ENCODE assay signal across 8 cellular contexts in genomic region chr12:51025182-51025747, GRCh38. TPM values are rescaled to one million over a fixed set of nuclear protein-coding genes. Genes with fewer than 3 reads are reported as not detected.
A peak's percentile ranks its signal among the peaks of the same experiment; 100 is the strongest.
DNase-seq lines count a peak whose midpoint lies in the region; ATAC-seq and TF ChIP-seq lines count a peak whose summit lies in the region.

No MANE protein-coding gene starts in this region.

- TF ChIP-seq CTCF in Caco-2 (IDR thresholded peaks at IDR 0.05; ENCODE audit: insufficient read depth in 1 of 2, low read depth in 1 of 2, low read length in 1 of 2, severe bottlenecking in 1 of 2, unreplicated experiment in 1 of 2), result no peak
- no peak for TF ChIP-seq CTCF in neural crest cell (conservative IDR thresholded peaks at IDR 0.05)

- H3K4me1 Mint-ChIP-seq in Caco-2 (ENCODE audit: low read depth, unreplicated experiment) (peaks cover 37% of the 10 kb centered on the region), neural crest cell (peaks cover 82% of the 10 kb centered on the region)

- H3K9me3 Mint-ChIP-seq in Caco-2 (ENCODE audit: unreplicated experiment) (no peaks in the 10 kb centered on the region), neural crest cell (no peaks in the 10 kb centered on the region)

- ATAC-seq in HG03460 (IDR thresholded peaks at IDR 0.05; ENCODE audit: unreplicated experiment) (no peak), GM18858 (IDR thresholded peaks at IDR 0.05; ENCODE audit: unreplicated experiment) (no peak)

- peaks cover 18% of the 10 kb centered on the region for H3K36me3 Mint-ChIP-seq in Caco-2 (ENCODE audit: insufficient read depth, unreplicated experiment)
- H3K36me3 Mint-ChIP-seq in neural crest cell (ENCODE audit: low read depth), result no peaks in the 10 kb centered on the region

- intact Hi-C loops in Caco-2 (cut with micrococcal nuclease; ENCODE audit: unreplicated experiment), result no loop called here

- BruUV-seq in Caco-2 (replicated peaks; lab: Mats Ljungman, UMichigan), result no TSS peak

- peaks cover 38% of the 10 kb centered on the region for H3K4me1 ChIP-seq in Caco-2

- peak overlapping the region; percentile 86 for H3K4me3 ChIP-seq in Caco-2 (ENCODE audit: low read depth, low read length)

- H3K27me3 Mint-ChIP-seq in Caco-2 (ENCODE audit: insufficient read depth, unreplicated experiment) (no peaks in the 10 kb centered on the region), neural crest cell (ENCODE audit: low read depth) (no peaks in the 10 kb centered on the region)

- H3K9me3 ChIP-seq in Caco-2, result no peaks in the 10 kb centered on the region

- peak in 1 of 2 experiments; percentile 11 for DNase-seq in Caco-2
- DNase-seq in NAMALWA (ENCODE audit: low spot score), result peak; percentile 30
- peak; percentile 8 for DNase-seq in dermis blood vessel endothelial cell
- DNase-seq in neural crest cell (ENCODE audit: low read depth, low spot score), result no peak
- no peak for DNase-seq in NCI-H748 (lab: John Stamatoyannopoulos, UW; ENCODE audit: unreplicated experiment)
- no peak for DNase-seq in AG08396 (ENCODE audit: low spot score)

- H3K27ac Mint-ChIP-seq in Caco-2 (ENCODE audit: unreplicated experiment) (peak overlapping the region; percentile 87), neural crest cell (ENCODE audit: unreplicated experiment) (peak overlapping the region; percentile 99)

- no peaks in the 10 kb centered on the region for H3K36me3 ChIP-seq in Caco-2 (ENCODE audit: control insufficient read depth, insufficient read depth, low read length)

- H3K4me3 Mint-ChIP-seq in Caco-2 (ENCODE audit: unreplicated experiment), result peak overlapping the region; percentile 82
- H3K4me3 Mint-ChIP-seq in neural crest cell, result peak overlapping the region; percentile 89

- CTCF ChIA-PET in Caco-2 (lab: Charles Lee), result interaction anchor here (1.2 to 3.4 kb wide), 3 partner anchors 23 to 261 kb away, joined by 4 to 31 read pairs (median 16); partner anchors contain the start of genes ATF1 and LETMD1

- POLR2A ChIA-PET in Caco-2 (lab: Charles Lee), result interaction anchor here (0.6 to 2.1 kb wide), 3 partner anchors 17 to 261 kb away, joined by 3 to 11 read pairs (median 9); partner anchors contain the start of genes ATF1 and CSRNP2

- H3K27me3 ChIP-seq in Caco-2 (replicated peaks; ENCODE audit: control insufficient read depth, insufficient read depth, low read length), result no peaks in the 10 kb centered on the region

RNA-seq across cellular contexts. Expression of gene SLC11A2, which starts 0.9 kb away (rescaled TPM):
- total RNA-seq in Caco-2 (2022) (97.2 and 115 TPM in 2 replicates), dermis blood vessel endothelial cell (33.9 and 36.8 TPM in 2 replicates), neural crest cell (50.4 and 51.4 TPM in 2 replicates)

RNA-seq across cellular contexts. Expression of gene LETMD1, which starts 22.9 kb away (rescaled TPM):
- total RNA-seq in Caco-2 (2022), result 90.6 and 95.6 TPM in 2 replicates
- total RNA-seq in dermis blood vessel endothelial cell, result 35.2 and 39.9 TPM in 2 replicates
- 43.2 and 44.5 TPM in 2 replicates for total RNA-seq in neural crest cell

RNA-seq across cellular contexts. Expression of gene CSRNP2, which starts 58.1 kb away (rescaled TPM):
- total RNA-seq in Caco-2 (2022), result 39.7 and 44.0 TPM in 2 replicates
- total RNA-seq in dermis blood vessel endothelial cell, result 28.4 and 29.3 TPM in 2 replicates
- total RNA-seq in neural crest cell, result 54.4 and 55.2 TPM in 2 replicates

Comparison
In these comparisons a context has a peak if more than half of its experiments do, and no peak if none do; other contexts are left out.
1. DNase-seq: peak in NAMALWA (single experiment) and dermis blood vessel endothelial cell (single experiment); none in neural crest cell (single experiment), NCI-H748 (single experiment) and AG08396 (single experiment).